ENCODE assay signal across 8 cellular contexts in the genomic region with DNA sequence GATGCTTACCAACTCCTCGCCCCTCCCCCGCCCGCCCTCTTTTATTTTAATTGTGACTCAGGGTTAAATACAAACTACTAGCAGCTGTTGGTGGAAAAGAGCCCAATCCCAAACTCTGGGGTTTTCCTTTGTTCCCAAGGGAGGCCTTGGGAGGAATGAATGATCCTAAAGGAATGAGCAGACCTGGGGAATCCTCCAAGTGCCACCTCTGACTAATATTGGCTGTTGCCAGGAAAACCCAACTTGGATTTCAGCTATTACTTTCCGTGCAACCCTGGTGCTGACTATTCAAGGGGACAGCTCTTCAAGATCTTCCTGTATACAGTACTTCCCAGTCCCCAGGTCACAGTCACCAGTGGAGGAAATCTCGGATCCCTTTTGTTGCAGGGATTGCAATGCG. TPM values are rescaled to one million over a fixed set of nuclear protein-coding genes. Genes with fewer than 3 reads are reported as not detected.
DNase-seq lines count a peak whose midpoint lies in the region; ATAC-seq and TF ChIP-seq lines count a peak whose summit lies in the region.
"Had no signal": no experiment of that assay in that cellular context is flagged by ENCODE, and none has a peak within 500 bp of the region (broad histone marks: within the 10 kb centered on the region; RNA-seq: fewer than 3 reads in every experiment).

No MANE protein-coding gene starts in this region.

- H3K4me1 ChIP-seq in esophagus muscularis mucosa = peaks cover 35 to 51% (median 49%) of the 10 kb centered on the region in 4 donors

- H3K9me3 ChIP-seq in esophagus muscularis mucosa = no peaks in the 10 kb centered on the region
- H3K9me3 ChIP-seq: pancreas had no signal

- peaks cover 0 to 4% (median 0%) of the 10 kb centered on the region in 4 donors for H3K36me3 ChIP-seq in esophagus muscularis mucosa
- H3K36me3 ChIP-seq: pancreas had no signal

- no peak for TF ChIP-seq EP300 in esophagus muscularis mucosa (IDR thresholded peaks at IDR 0.05)

- no peaks in the 10 kb centered on the region for H3K27me3 ChIP-seq in esophagus muscularis mucosa
- H3K27me3 ChIP-seq: pancreas had no signal

- CTCF ChIA-PET in RWPE1 (lab: Yijun Ruan, JAX) = interaction anchor here (1.0 kb wide), 1 partner anchor 27 kb away, joined by 3 read pairs; no protein-coding TSS in a partner anchor

- intact Hi-C loops in esophagus muscularis mucosa (cut with DNase I) (no loop called here), left colon (cut with DNase I, micrococcal nuclease) (loop anchor here in 1 of 2 donors (5.0 kb wide), 1 partner anchor 63 kb away; no protein-coding TSS in a partner anchor)

- TF ChIP-seq POLR2A in esophagus muscularis mucosa (IDR thresholded peaks at IDR 0.05; ENCODE audit: low read depth) = no peak

- no peak for TF ChIP-seq CTCF in RWPE1 (conservative IDR thresholded peaks at IDR 0.05; ENCODE audit: low read depth)
- TF ChIP-seq CTCF in esophagus muscularis mucosa (IDR thresholded peaks at IDR 0.05) = no peak

- DNase-seq in GOT3 (lab: John Stamatoyannopoulos, UW) (peak; percentile 74), RWPE1 (ENCODE audit: low spot score) (peak; percentile 84), esophagus muscularis mucosa (ENCODE audit: extremely low spot score) (no peak), left colon (no peak), T-helper 9 cell (no peak)

- POLR2A ChIA-PET in RWPE1 (lab: Yijun Ruan, JAX; ENCODE audit: low non-redundant PET) = interaction anchor here (0.6 kb wide), 1 partner anchor 19 kb away, joined by 4 read pairs; no protein-coding TSS in a partner anchor

- H3K4me3 ChIP-seq in esophagus muscularis mucosa = no peak overlapping the region
- no peak overlapping the region for H3K4me3 ChIP-seq in skin epidermis

- ATAC-seq in GM18502 (IDR thresholded peaks at IDR 0.05; ENCODE audit: poor library complexity, unreplicated experiment) = no peak
- no peak for ATAC-seq in left colon

- WGBS in esophagus muscularis mucosa = 50% methylated on average over 6 of the region's 6 CpGs

- H3K27ac ChIP-seq in RWPE1 = peak overlapping the region; percentile 100
- peak overlapping the region; percentile 48 to 99 (median 93) for H3K27ac ChIP-seq in esophagus muscularis mucosa (replicated peaks in 1 of 4)
- peak overlapping the region in 16 of 21 experiments; percentile 4 to 100 (median 99) for H3K27ac ChIP-seq in skin epidermis

RNA-seq across cellular contexts. Expression of gene S100A10, which starts 1.3 kb away (rescaled TPM):
- total RNA-seq in esophagus muscularis mucosa = 100 to 1,000 TPM in 2 of 4 donors, 10 to 100 TPM in 2; 82.5 to 214 (median 105) TPM
- 1,000 to 10,000 TPM; 1,029 to 1,322 TPM for total RNA-seq in left colon

RNA-seq across cellular contexts. Expression of gene S100A11, which starts 41.8 kb away (rescaled TPM):
- 100 to 1,000 TPM in 2 of 4 donors, 10 to 100 TPM in 2; 68.5 to 190 (median 115) TPM for total RNA-seq in esophagus muscularis mucosa
- total RNA-seq in left colon = 100 to 1,000 TPM; 115 to 178 TPM

Comparison
In these comparisons a context has a peak if more than half of its experiments do, and no peak if none do; other contexts are left out.
1. DNase-seq: peak in GOT3 (single experiment) and RWPE1 (single experiment); none in esophagus muscularis mucosa (single experiment), left colon (0 of 2) and T-helper 9 cell (single experiment).
2. RNA of gene S100A10, which starts 1.3 kb away (total RNA-seq): 1,029 to 1,322 TPM in left colon; 82.5 to 214 TPM in esophagus muscularis mucosa; every median in the first group is over 4 times any median in the second.
3. Peak in every context shown above with its lines, with median percentiles within 50 percentile points of each other: H3K27ac ChIP-seq.